In genomic region chr11:103673773-103674172, GRCh38 we compare ENCODE assay signal across 26 cellular contexts.
DNase-seq lines count a peak whose midpoint lies in the region; ATAC-seq and TF ChIP-seq lines count a peak whose summit lies in the region.
"Had no signal": no experiment of that assay in that cellular context is flagged by ENCODE, and none has a peak within 500 bp of the region (broad histone marks: within the 10 kb centered on the region; RNA-seq: fewer than 3 reads in every experiment).

No MANE protein-coding gene starts in this region.

- H3K79me2 ChIP-seq in GM23248 (ENCODE audit: insufficient read depth), result no peaks in the 10 kb centered on the region

- ATAC-seq in GM21447 (IDR thresholded peaks at IDR 0.05; ENCODE audit: unreplicated experiment), result no peak
- no peak for ATAC-seq in GM18520 (IDR thresholded peaks at IDR 0.05; ENCODE audit: unreplicated experiment)
- ATAC-seq: naive thymus-derived CD4-positive, alpha-beta T cell; stimulated activated naive CD8-positive, alpha-beta T cell treated with anti-CD3 and anti-CD28 coated beads, Interleukin-15, amount 100 ng/mL, for 72 hours; WTC11 had no signal

- no peak overlapping the region for H3K4me2 ChIP-seq in GM23248 (ENCODE audit: unreplicated experiment)

- no peak overlapping the region for H3K27ac ChIP-seq in GM23248
- H3K27ac ChIP-seq: breast epithelium, dorsolateral prefrontal cortex, RWPE1, transverse colon had no signal

- in situ Hi-C loops in GM23248 (cut with MboI), result no loop called here

- H3K4me3 ChIP-seq in GM23248 (no peak overlapping the region), adipocyte (ENCODE audit: low read length) (no peak overlapping the region), BE2C (ENCODE audit: low read depth, low read length) (no peak overlapping the region)
- H3K4me3 ChIP-seq: breast epithelium, dorsolateral prefrontal cortex, MG63, transverse colon had no signal

- H4K20me1 ChIP-seq in GM23248 (ENCODE audit: insufficient read depth), result no peaks in the 10 kb centered on the region

- TF ChIP-seq CTCF in BE2C (IDR thresholded peaks at IDR 0.05; ENCODE audit: low read depth, low read length), result no peak

- H3F3A ChIP-seq in GM23248 (ENCODE audit: insufficient read depth), result peaks cover 10% of the 10 kb centered on the region

- H3K27me3 ChIP-seq in GM23248 (replicated peaks; ENCODE audit: insufficient read depth), result no peaks in the 10 kb centered on the region
- H3K27me3 ChIP-seq in adipocyte (replicated peaks; ENCODE audit: control insufficient read depth, insufficient read depth, low read length), result no peaks in the 10 kb centered on the region
- H3K27me3 ChIP-seq in BE2C, result no peaks in the 10 kb centered on the region
- H3K27me3 ChIP-seq: breast epithelium, MG63, transverse colon had no signal

- H3K9ac ChIP-seq in GM23248 (no peak overlapping the region), adipocyte (ENCODE audit: low read length) (no peak overlapping the region)

- H3K9me2 ChIP-seq in GM23248 (ENCODE audit: insufficient read depth), result no peaks in the 10 kb centered on the region

- 95 to 97% methylated on average over 2 of the region's 2 CpGs for WGBS in GM23248 (ENCODE audit: low coverage in 1 of 2, low lambda C conversion rate in 2 of 2, missing lambda C conversion rate in 2 of 2), 2 experiments

- H3K9me3 ChIP-seq in GM23248 (ENCODE audit: low read depth) (no peaks in the 10 kb centered on the region), adipocyte (ENCODE audit: control insufficient read depth, low read length) (no peaks in the 10 kb centered on the region), BE2C (no peaks in the 10 kb centered on the region)
- H3K9me3 ChIP-seq: breast epithelium, Caco-2, MG63, transverse colon had no signal

- DNase-seq in GM23248, result peak; percentile 54
- DNase-seq in adipocyte (ENCODE audit: low read depth), result peak; percentile 69
- DNase-seq in fibroblast of gingiva (ENCODE audit: low read depth), result peak; percentile 46
- DNase-seq in pulmonary artery endothelial cell (ENCODE audit: low read depth, low spot score), result peak; percentile 39
- no peak for DNase-seq in BE2C
- DNase-seq in activated CD4-positive, CD25-positive, alpha-beta regulatory T cell treated with anti-CD3 and anti-CD28 coated beads, Interleukin-2, amount 50 U/mL, for 72 hours, result no peak
- DNase-seq: activated CD4-positive, alpha-beta T cell treated with anti-CD3 and anti-CD28 coated beads, Interleukin-2, amount 50 U/mL, for 4 hours; activated CD8-positive, alpha-beta memory T cell treated with anti-CD3 and anti-CD28 coated beads, Interleukin-2, amount 50 U/mL, for 48 hours; Caco-2; dorsolateral prefrontal cortex; H7; mesendoderm; MG63; naive thymus-derived CD4-positive, alpha-beta T cell; NCI-H1417 treated with DMSO at 0.1 percent for 48 hours; NCI-H2107; NCI-H524 treated with DMSO at 0.1 percent for 48 hours; stimulated activated CD4-positive, alpha-beta T cell treated with anti-CD3 and anti-CD28 coated beads, Interleukin-12 subunit alpha, Interleukin-12 subunit beta, amount 100 ng/mL, for 4 hours; stimulated activated naive CD8-positive, alpha-beta T cell treated with anti-CD3 and anti-CD28 coated beads, Interleukin-15, amount 100 ng/mL, for 72 hours; T1000; transverse colon had no signal

- H2AFZ ChIP-seq in GM23248, result no peak overlapping the region

- H3K4me1 ChIP-seq in GM23248 (ENCODE audit: insufficient read depth) (peaks cover 7% of the 10 kb centered on the region), adipocyte (ENCODE audit: control insufficient read depth, insufficient read depth, low read length) (peaks cover 10% of the 10 kb centered on the region), BE2C (no peaks in the 10 kb centered on the region)
- H3K4me1 ChIP-seq: breast epithelium, Caco-2, transverse colon had no signal

- H3K36me3 ChIP-seq in GM23248 (ENCODE audit: low read depth) (no peaks in the 10 kb centered on the region), adipocyte (ENCODE audit: control insufficient read depth, insufficient read depth, low read length, severe bottlenecking) (peaks cover 4% of the 10 kb centered on the region), BE2C (no peaks in the 10 kb centered on the region)
- H3K36me3 ChIP-seq: breast epithelium, MG63, transverse colon had no signal

Comparison
In these comparisons a context has a peak if more than half of its experiments do, and no peak if none do; other contexts are left out.
1. DNase-seq: peak in GM23248 (single experiment), adipocyte (single experiment), fibroblast of gingiva (single experiment) and pulmonary artery endothelial cell (single experiment); none in BE2C (single experiment) and activated CD4-positive, CD25-positive, alpha-beta regulatory T cell treated with anti-CD3 and anti-CD28 coated beads, Interleukin-2, amount 50 U/mL, for 72 hours (single experiment).